Comparison of ENCODE assay signal across 1 cellular context in genomic region chr5:57215629-57216195, GRCh38.
TF ChIP-seq lines count a peak whose summit lies in the region.

No MANE protein-coding gene starts in this region.

TF ChIP-seq in H1, 55 proteins besides CTCF, POLR2A, EP300 and RAD21 (continued from another document):
- TF ChIP-seq TAF7 (optimal IDR thresholded peaks at IDR 0.05; ENCODE audit: borderline replicate concordance, low read depth, low read length) (no peak), TAF1 (IDR thresholded peaks at IDR 0.05; ENCODE audit: low read depth, low read length) (no peak), CBX5 (IDR thresholded peaks at IDR 0.05; ENCODE audit: low read depth, low read length) (no peak), CEBPB (IDR thresholded peaks at IDR 0.05; ENCODE audit: low read depth, low read length) (no peak)
- TF ChIP-seq, protein P1, sequence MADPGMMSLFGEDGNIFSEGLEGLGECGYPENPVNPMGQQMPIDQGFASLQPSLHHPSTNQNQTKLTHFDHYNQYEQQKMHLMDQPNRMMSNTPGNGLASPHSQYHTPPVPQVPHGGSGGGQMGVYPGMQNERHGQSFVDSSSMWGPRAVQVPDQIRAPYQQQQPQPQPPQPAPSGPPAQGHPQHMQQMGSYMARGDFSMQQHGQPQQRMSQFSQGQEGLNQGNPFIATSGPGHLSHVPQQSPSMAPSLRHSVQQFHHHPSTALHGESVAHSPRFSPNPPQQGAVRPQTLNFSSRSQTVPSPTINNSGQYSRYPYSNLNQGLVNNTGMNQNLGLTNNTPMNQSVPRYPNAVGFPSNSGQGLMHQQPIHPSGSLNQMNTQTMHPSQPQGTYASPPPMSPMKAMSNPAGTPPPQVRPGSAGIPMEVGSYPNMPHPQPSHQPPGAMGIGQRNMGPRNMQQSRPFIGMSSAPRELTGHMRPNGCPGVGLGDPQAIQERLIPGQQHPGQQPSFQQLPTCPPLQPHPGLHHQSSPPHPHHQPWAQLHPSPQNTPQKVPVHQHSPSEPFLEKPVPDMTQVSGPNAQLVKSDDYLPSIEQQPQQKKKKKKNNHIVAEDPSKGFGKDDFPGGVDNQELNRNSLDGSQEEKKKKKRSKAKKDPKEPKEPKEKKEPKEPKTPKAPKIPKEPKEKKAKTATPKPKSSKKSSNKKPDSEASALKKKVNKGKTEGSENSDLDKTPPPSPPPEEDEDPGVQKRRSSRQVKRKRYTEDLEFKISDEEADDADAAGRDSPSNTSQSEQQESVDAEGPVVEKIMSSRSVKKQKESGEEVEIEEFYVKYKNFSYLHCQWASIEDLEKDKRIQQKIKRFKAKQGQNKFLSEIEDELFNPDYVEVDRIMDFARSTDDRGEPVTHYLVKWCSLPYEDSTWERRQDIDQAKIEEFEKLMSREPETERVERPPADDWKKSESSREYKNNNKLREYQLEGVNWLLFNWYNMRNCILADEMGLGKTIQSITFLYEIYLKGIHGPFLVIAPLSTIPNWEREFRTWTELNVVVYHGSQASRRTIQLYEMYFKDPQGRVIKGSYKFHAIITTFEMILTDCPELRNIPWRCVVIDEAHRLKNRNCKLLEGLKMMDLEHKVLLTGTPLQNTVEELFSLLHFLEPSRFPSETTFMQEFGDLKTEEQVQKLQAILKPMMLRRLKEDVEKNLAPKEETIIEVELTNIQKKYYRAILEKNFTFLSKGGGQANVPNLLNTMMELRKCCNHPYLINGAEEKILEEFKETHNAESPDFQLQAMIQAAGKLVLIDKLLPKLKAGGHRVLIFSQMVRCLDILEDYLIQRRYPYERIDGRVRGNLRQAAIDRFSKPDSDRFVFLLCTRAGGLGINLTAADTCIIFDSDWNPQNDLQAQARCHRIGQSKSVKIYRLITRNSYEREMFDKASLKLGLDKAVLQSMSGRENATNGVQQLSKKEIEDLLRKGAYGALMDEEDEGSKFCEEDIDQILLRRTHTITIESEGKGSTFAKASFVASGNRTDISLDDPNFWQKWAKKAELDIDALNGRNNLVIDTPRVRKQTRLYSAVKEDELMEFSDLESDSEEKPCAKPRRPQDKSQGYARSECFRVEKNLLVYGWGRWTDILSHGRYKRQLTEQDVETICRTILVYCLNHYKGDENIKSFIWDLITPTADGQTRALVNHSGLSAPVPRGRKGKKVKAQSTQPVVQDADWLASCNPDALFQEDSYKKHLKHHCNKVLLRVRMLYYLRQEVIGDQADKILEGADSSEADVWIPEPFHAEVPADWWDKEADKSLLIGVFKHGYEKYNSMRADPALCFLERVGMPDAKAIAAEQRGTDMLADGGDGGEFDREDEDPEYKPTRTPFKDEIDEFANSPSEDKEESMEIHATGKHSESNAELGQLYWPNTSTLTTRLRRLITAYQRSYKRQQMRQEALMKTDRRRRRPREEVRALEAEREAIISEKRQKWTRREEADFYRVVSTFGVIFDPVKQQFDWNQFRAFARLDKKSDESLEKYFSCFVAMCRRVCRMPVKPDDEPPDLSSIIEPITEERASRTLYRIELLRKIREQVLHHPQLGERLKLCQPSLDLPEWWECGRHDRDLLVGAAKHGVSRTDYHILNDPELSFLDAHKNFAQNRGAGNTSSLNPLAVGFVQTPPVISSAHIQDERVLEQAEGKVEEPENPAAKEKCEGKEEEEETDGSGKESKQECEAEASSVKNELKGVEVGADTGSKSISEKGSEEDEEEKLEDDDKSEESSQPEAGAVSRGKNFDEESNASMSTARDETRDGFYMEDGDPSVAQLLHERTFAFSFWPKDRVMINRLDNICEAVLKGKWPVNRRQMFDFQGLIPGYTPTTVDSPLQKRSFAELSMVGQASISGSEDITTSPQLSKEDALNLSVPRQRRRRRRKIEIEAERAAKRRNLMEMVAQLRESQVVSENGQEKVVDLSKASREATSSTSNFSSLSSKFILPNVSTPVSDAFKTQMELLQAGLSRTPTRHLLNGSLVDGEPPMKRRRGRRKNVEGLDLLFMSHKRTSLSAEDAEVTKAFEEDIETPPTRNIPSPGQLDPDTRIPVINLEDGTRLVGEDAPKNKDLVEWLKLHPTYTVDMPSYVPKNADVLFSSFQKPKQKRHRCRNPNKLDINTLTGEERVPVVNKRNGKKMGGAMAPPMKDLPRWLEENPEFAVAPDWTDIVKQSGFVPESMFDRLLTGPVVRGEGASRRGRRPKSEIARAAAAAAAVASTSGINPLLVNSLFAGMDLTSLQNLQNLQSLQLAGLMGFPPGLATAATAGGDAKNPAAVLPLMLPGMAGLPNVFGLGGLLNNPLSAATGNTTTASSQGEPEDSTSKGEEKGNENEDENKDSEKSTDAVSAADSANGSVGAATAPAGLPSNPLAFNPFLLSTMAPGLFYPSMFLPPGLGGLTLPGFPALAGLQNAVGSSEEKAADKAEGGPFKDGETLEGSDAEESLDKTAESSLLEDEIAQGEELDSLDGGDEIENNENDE (IDR thresholded peaks at IDR 0.05; ENCODE audit: insufficient replicate concordance, low read length): no peak
